14 cellular contexts compared by ENCODE assay signal in genomic region chr19:12969292-12969988, GRCh38. TPM values are rescaled to one million over a fixed set of nuclear protein-coding genes. Genes with fewer than 3 reads are reported as not detected.
DNase-seq lines count a peak whose midpoint lies in the region; ATAC-seq and TF ChIP-seq lines count a peak whose summit lies in the region.
"Had no signal": no experiment of that assay in that cellular context is flagged by ENCODE, and none has a peak within 500 bp of the region (broad histone marks: within the 10 kb centered on the region; RNA-seq: fewer than 3 reads in every experiment).

DAND5 (plus strand) TSS chr19:12969576; CDS start chr19:12969661, 85 bp downstream.

- H3K4me1 ChIP-seq in esophagus muscularis mucosa, result peaks cover 3 to 23% (median 20%) of the 10 kb centered on the region in 4 donors

- no peaks in the 10 kb centered on the region for H3K9me3 Mint-ChIP-seq in neural crest cell

- no peaks in the 10 kb centered on the region for H3K9me3 ChIP-seq in esophagus muscularis mucosa
- H3K9me3 ChIP-seq: esophagus squamous epithelium, suprapubic skin had no signal

- H3K27me3 Mint-ChIP-seq in neural crest cell (ENCODE audit: low read depth), result peaks cover 38% of the 10 kb centered on the region

- WGBS in esophagus muscularis mucosa, result 55% methylated on average over 8 of the region's 14 CpGs

- peaks cover 5% of the 10 kb centered on the region for H3K4me1 Mint-ChIP-seq in neural crest cell

- H3K4me3 Mint-ChIP-seq in neural crest cell, result no peak within 1 kb of the TSS

- no peak within 1 kb of the TSS for H3K4me3 ChIP-seq in esophagus muscularis mucosa
- H3K4me3 ChIP-seq: esophagus squamous epithelium, suprapubic skin had no signal

- H3K36me3 Mint-ChIP-seq in neural crest cell (ENCODE audit: low read depth), result no peaks in the 10 kb centered on the region

- ATAC-seq in HG03432 (IDR thresholded peaks at IDR 0.05; ENCODE audit: unreplicated experiment) (no peak), GM21619 (IDR thresholded peaks at IDR 0.05; ENCODE audit: unreplicated experiment) (no peak)

- TF ChIP-seq POLR2A in esophagus muscularis mucosa (IDR thresholded peaks at IDR 0.05; ENCODE audit: low read depth), result no peak

- peak within 1 kb of the TSS; percentile 66 for H3K27ac Mint-ChIP-seq in neural crest cell (ENCODE audit: unreplicated experiment)

- H3K27ac ChIP-seq in esophagus muscularis mucosa (replicated peaks in 1 of 4), result peak within 1 kb of the TSS; percentile 62 to 75 (median 68)
- H3K27ac ChIP-seq: suprapubic skin, VCaP had no signal

- intact Hi-C loops in esophagus muscularis mucosa (cut with DNase I), result no loop called here

- no peaks in the 10 kb centered on the region for H3K36me3 ChIP-seq in esophagus muscularis mucosa
- H3K36me3 ChIP-seq: esophagus squamous epithelium, suprapubic skin had no signal

- DNase-seq in DMS 273 (lab: John Stamatoyannopoulos, UW; ENCODE audit: unreplicated experiment) (peak; percentile 90), NCI-H82 treated with DMSO at 0.1 percent for 48 hours (lab: John Stamatoyannopoulos, UW; ENCODE audit: unreplicated experiment) (peak; percentile 30), esophagus muscularis mucosa (ENCODE audit: extremely low spot score) (no peak), neural crest cell (ENCODE audit: low read depth, low spot score) (no peak), NCI-H2029 treated with DMSO at 0.1 percent for 48 hours (lab: John Stamatoyannopoulos, UW) (no peak), GM19240 (ENCODE audit: insufficient read length, low spot score) (no peak)
- DNase-seq: esophagus squamous epithelium; NCI-H1105 treated with DMSO at 0.1 percent for 48 hours; stimulated activated CD4-positive, alpha-beta T cell treated with anti-CD3 and anti-CD28 coated beads, Interleukin-4, amount 100 ng/mL, for 4 hours had no signal

- no peak for TF ChIP-seq EP300 in esophagus muscularis mucosa (IDR thresholded peaks at IDR 0.05)

- TF ChIP-seq CTCF in esophagus muscularis mucosa (IDR thresholded peaks at IDR 0.05), result no peak
- no peak for TF ChIP-seq CTCF in neural crest cell (conservative IDR thresholded peaks at IDR 0.05)

- no peaks in the 10 kb centered on the region for H3K27me3 ChIP-seq in esophagus muscularis mucosa
- H3K27me3 ChIP-seq: esophagus squamous epithelium, suprapubic skin had no signal

RNA-seq across cellular contexts. Expression of gene DAND5, which starts in this region (rescaled TPM):
- total RNA-seq in esophagus muscularis mucosa, result under 1 TPM in 3 of 4 donors, not detected in 1; 0.19 to 0.83 (median 0.29) TPM
- not detected in 2 replicates for total RNA-seq in neural crest cell
- total RNA-seq: esophagus squamous epithelium, RPMI7951, suprapubic skin had no signal

Comparison
In these comparisons a context has a peak if more than half of its experiments do, and no peak if none do; other contexts are left out.
1. DNase-seq: peak in DMS 273 (single experiment) and NCI-H82 treated with DMSO at 0.1 percent for 48 hours (single experiment); none in esophagus muscularis mucosa (single experiment), neural crest cell (single experiment), NCI-H2029 treated with DMSO at 0.1 percent for 48 hours (single experiment) and GM19240 (single experiment).